In genomic region chr3:29567505-29567904, GRCh38 we compare ENCODE assay signal across 20 cellular contexts.
DNase-seq lines count a peak whose midpoint lies in the region; ATAC-seq, FAIRE-seq and TF ChIP-seq lines count a peak whose summit lies in the region.
"Had no signal": no experiment of that assay in that cellular context is flagged by ENCODE, and none has a peak within 500 bp of the region (broad histone marks: within the 10 kb centered on the region; RNA-seq: fewer than 3 reads in every experiment).

No MANE protein-coding gene starts in this region.

- no peak for TF ChIP-seq POLR2A in heart left ventricle (IDR thresholded peaks at IDR 0.05)

- H3K27me3 ChIP-seq in heart left ventricle, result no peaks in the 10 kb centered on the region
- no peaks in the 10 kb centered on the region for H3K27me3 ChIP-seq in astrocyte (ENCODE audit: insufficient read depth, low read length)
- H3K27me3 ChIP-seq in subcutaneous abdominal adipose tissue (ENCODE audit: control insufficient read depth in 5 of 5, insufficient read depth in 4 of 5, low read length in 5 of 5), result no peaks in the 10 kb centered on the region

- no peak overlapping the region for H3K27ac Mint-ChIP-seq in astrocyte (ENCODE audit: unreplicated experiment)
- H3K27ac Mint-ChIP-seq: CD4-positive, alpha-beta memory T cell; HFFc6 had no signal

- peaks cover 0 to 24% (median 7%) of the 10 kb centered on the region in 12 donors for H3K9me3 ChIP-seq in heart left ventricle
- no peaks in the 10 kb centered on the region for H3K9me3 ChIP-seq in astrocyte (ENCODE audit: insufficient read depth, low read depth, low read length)
- peaks cover 0 to 5% (median 0%) of the 10 kb centered on the region in 5 donors for H3K9me3 ChIP-seq in subcutaneous abdominal adipose tissue (ENCODE audit: control insufficient read depth in 5 of 5, low read length in 5 of 5)
- H3K9me3 ChIP-seq: HAP-1 had no signal

- H3K4me3 Mint-ChIP-seq in astrocyte (ENCODE audit: unreplicated experiment), result no peak overlapping the region
- H3K4me3 Mint-ChIP-seq: CD4-positive, alpha-beta memory T cell; HFFc6 had no signal

- no peaks in the 10 kb centered on the region for H3K36me3 ChIP-seq in heart left ventricle
- H3K36me3 ChIP-seq in astrocyte (ENCODE audit: insufficient read depth, low read length), result no peaks in the 10 kb centered on the region
- no peaks in the 10 kb centered on the region for H3K36me3 ChIP-seq in subcutaneous abdominal adipose tissue (ENCODE audit: control insufficient read depth in 5 of 5, insufficient read depth in 5 of 5, low read length in 5 of 5)
- H3K36me3 ChIP-seq: HAP-1 had no signal

- no peaks in the 10 kb centered on the region for H3K36me3 Mint-ChIP-seq in astrocyte (ENCODE audit: low read depth, unreplicated experiment)
- H3K36me3 Mint-ChIP-seq: CD4-positive, alpha-beta memory T cell had no signal

- H3K9ac ChIP-seq in astrocyte (ENCODE audit: low read length) (no peak overlapping the region), subcutaneous abdominal adipose tissue (ENCODE audit: low read length in 5 of 5) (no peak overlapping the region)

- no peak overlapping the region for H2AFZ ChIP-seq in astrocyte (ENCODE audit: low read depth, low read length)

- peak; percentile 79 for FAIRE-seq in astrocyte (lab: Jason Lieb, UNC)
- FAIRE-seq: GM12891, GM18507, H54 had no signal

- H3K4me1 ChIP-seq in heart left ventricle (peaks cover 0 to 45% (median 15%) of the 10 kb centered on the region in 12 donors), astrocyte (ENCODE audit: insufficient read depth, low read length) (no peaks in the 10 kb centered on the region), subcutaneous abdominal adipose tissue (ENCODE audit: control insufficient read depth in 5 of 5, insufficient read depth in 5 of 5, low read length in 5 of 5) (peaks cover 0 to 13% (median 10%) of the 10 kb centered on the region in 5 donors)
- H3K4me1 ChIP-seq: HAP-1 had no signal

- WGBS in heart left ventricle, 4 donors, result 78 to 85% (median 79%) methylated on average over 4 of the region's 4 CpGs

- DNase-seq in Right ventricle myocardium superior (no peak), heart left ventricle (no peak), astrocyte (ENCODE audit: low read depth) (no peak), left ventricle myocardium superior (no peak), kidney tubule cell (ENCODE audit: low spot score) (no peak)
- DNase-seq: C1 segment of cervical spinal cord; Calu3; CD4-positive, alpha-beta memory T cell; COR-L47; DMS53; DMS79 treated with DMSO at 0.1 percent for 48 hours; GF-D8; GOT3; HFFc6 had no signal

- H3K4me2 ChIP-seq in astrocyte (ENCODE audit: low read length), result no peak overlapping the region

- peaks cover 9% of the 10 kb centered on the region for H3K4me1 Mint-ChIP-seq in astrocyte (ENCODE audit: low read depth, unreplicated experiment)
- H3K4me1 Mint-ChIP-seq: CD4-positive, alpha-beta memory T cell had no signal

- H3K9me3 Mint-ChIP-seq in astrocyte (ENCODE audit: unreplicated experiment), result no peaks in the 10 kb centered on the region
- H3K9me3 Mint-ChIP-seq: HFFc6 had no signal

- TF ChIP-seq CTCF in heart left ventricle (IDR thresholded peaks at IDR 0.05) (no peak), astrocyte (IDR thresholded peaks at IDR 0.05; ENCODE audit: insufficient read depth, low read depth, low read length) (no peak)

- no peak overlapping the region for H3K4me3 ChIP-seq in heart left ventricle
- H3K4me3 ChIP-seq in astrocyte (ENCODE audit: insufficient read depth, low read depth, low read length), result no peak overlapping the region
- no peak overlapping the region for H3K4me3 ChIP-seq in subcutaneous abdominal adipose tissue (ENCODE audit: low read depth in 1 of 5, low read length in 5 of 5)
- H3K4me3 ChIP-seq: HAP-1 had no signal

- ATAC-seq in Right ventricle myocardium superior (ENCODE audit: poor library complexity), result peak; percentile 46
- ATAC-seq in heart left ventricle, result no peak
- ATAC-seq in left ventricle myocardium superior, result peak; percentile 29
- ATAC-seq in HG02981 (IDR thresholded peaks at IDR 0.05; ENCODE audit: unreplicated experiment), result no peak

- H3K27ac ChIP-seq in heart left ventricle (no peak overlapping the region), astrocyte (ENCODE audit: low read depth, low read length) (no peak overlapping the region), subcutaneous abdominal adipose tissue (ENCODE audit: low read depth, low read length) (peak overlapping the region; percentile 4)

- H4K20me1 ChIP-seq in astrocyte (ENCODE audit: insufficient read depth, low read length), result peaks cover 5% of the 10 kb centered on the region

- H3K79me2 ChIP-seq in astrocyte (ENCODE audit: insufficient read depth, low read length), result peaks cover 14% of the 10 kb centered on the region

- intact Hi-C loops in Right ventricle myocardium superior (cut with DNase I), result no loop called here
- intact Hi-C loops in heart left ventricle (cut with DNase I), result no loop called here
- intact Hi-C loops in left ventricle myocardium superior (cut with micrococcal nuclease), result no loop called here

- H3K27me3 Mint-ChIP-seq in astrocyte (ENCODE audit: low read depth, unreplicated experiment), result no peaks in the 10 kb centered on the region
- H3K27me3 Mint-ChIP-seq: CD4-positive, alpha-beta memory T cell had no signal

Comparison
In these comparisons a context has a peak if more than half of its experiments do, and no peak if none do; other contexts are left out.
1. ATAC-seq: peak in Right ventricle myocardium superior (single experiment) and left ventricle myocardium superior (single experiment); none in heart left ventricle (0 of 4) and HG02981 (single experiment).